Comparison of ENCODE assay signal across 8 cellular contexts in the genomic region with DNA sequence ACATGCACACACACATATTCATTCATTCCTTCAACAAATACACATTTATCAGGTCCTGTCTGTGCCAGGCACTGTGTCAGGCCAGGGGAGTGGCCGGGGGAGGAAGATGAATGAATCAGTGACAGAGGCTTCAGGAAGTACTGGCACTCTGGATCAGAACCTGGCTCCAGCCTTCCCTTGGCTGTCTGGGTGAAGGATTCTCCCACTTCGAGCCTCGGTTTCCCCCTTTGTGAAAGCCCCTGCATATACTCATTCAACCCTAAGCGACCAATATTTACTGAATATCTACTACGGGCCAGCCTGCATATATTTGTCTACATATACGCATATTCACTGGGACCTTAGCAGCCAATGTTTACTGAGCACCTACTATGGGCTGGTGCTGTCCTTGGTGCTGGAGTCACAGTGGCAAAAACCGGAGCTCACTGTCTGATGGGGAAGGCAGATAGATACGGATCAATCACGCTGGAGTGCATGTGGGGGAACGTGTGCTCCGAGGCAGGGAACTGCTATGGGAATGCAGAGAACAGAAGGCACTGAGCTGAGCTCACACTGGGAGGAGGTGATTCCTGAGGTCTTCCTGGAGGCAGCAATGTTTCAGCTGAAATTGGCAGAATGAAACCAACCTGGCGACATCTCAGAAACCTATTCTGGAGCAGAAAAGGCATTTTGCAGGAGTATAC. TPM values are rescaled to one million over a fixed set of nuclear protein-coding genes. Genes with fewer than 3 reads are reported as not detected.
DNase-seq lines count a peak whose midpoint lies in the region; ATAC-seq and TF ChIP-seq lines count a peak whose summit lies in the region.

No MANE protein-coding gene starts in this region.

- intact Hi-C loops in heart left ventricle (cut with DNase I), result loop anchor here in 3 of 10 donors (2.0 to 5.0 kb wide), 4 partner anchors 34 to 64 kb away; a partner anchor contains a TSS
- intact Hi-C loops in left ventricle myocardium superior (cut with micrococcal nuclease), result loop anchor here (2.0 kb wide), 1 partner anchor 34 kb away; no protein-coding TSS in a partner anchor
- intact Hi-C loops in posterior vena cava (cut with DNase I), result no loop called here

- H3K4me1 Mint-ChIP-seq in activated naive CD8-positive, alpha-beta T cell treated with anti-CD3 and anti-CD28 coated beads, Interleukin-2, amount 10 ng/mL, durations not matched to agents 7 days and 5 days, result peaks cover 20% of the 10 kb centered on the region

- no peak for TF ChIP-seq CTCF in heart left ventricle (IDR thresholded peaks at IDR 0.05)
- TF ChIP-seq CTCF in kidney epithelial cell (IDR thresholded peaks at IDR 0.05; ENCODE audit: insufficient read depth, low read length, poor library complexity, severe bottlenecking), result no peak
- no peak for TF ChIP-seq CTCF in suprapubic skin (IDR thresholded peaks at IDR 0.05)
- TF ChIP-seq CTCF in GM10266 (IDR thresholded peaks at IDR 0.05; ENCODE audit: control insufficient read depth, insufficient read depth, low read depth, missing control alignments), result no peak

- no peak for TF ChIP-seq EP300 in suprapubic skin (IDR thresholded peaks at IDR 0.05)

- H3K27ac ChIP-seq in heart left ventricle (peak overlapping the region; percentile 89 to 99 (median 94)), suprapubic skin (peak overlapping the region; percentile 71)

- peaks cover 15% of the 10 kb centered on the region for H3K36me3 Mint-ChIP-seq in activated naive CD8-positive, alpha-beta T cell treated with anti-CD3 and anti-CD28 coated beads, Interleukin-2, amount 10 ng/mL, durations not matched to agents 7 days and 5 days

- no peak for DNase-seq in heart left ventricle
- no peak for DNase-seq in left ventricle myocardium superior
- no peak for DNase-seq in activated naive CD8-positive, alpha-beta T cell treated with anti-CD3 and anti-CD28 coated beads, Interleukin-2, amount 10 ng/mL, durations not matched to agents 7 days and 5 days
- no peak for DNase-seq in kidney epithelial cell (ENCODE audit: low read depth)
- DNase-seq in suprapubic skin (ENCODE audit: low spot score in 2 of 2), result no peak
- no peak for DNase-seq in GM10266 (ENCODE audit: extremely low spot score)
- no peak for DNase-seq in posterior vena cava (ENCODE audit: low spot score)
- DNase-seq in activated gamma-delta T cell treated with Interleukin-2 at 50 U/mL for 16 hours, result no peak

- H3K4me1 ChIP-seq in heart left ventricle, result peaks cover 0 to 31% (median 16%) of the 10 kb centered on the region in 12 donors
- peaks cover 33% of the 10 kb centered on the region for H3K4me1 ChIP-seq in suprapubic skin

- H3K27ac Mint-ChIP-seq in activated naive CD8-positive, alpha-beta T cell treated with anti-CD3 and anti-CD28 coated beads, Interleukin-2, amount 10 ng/mL, durations not matched to agents 7 days and 5 days, result peak overlapping the region; percentile 51

- POLR2A ChIA-PET in activated naive CD8-positive, alpha-beta T cell treated with anti-CD3 and anti-CD28 coated beads, Interleukin-2, amount 10 ng/mL, durations not matched to agents 7 days and 5 days (lab: Charles Lee), result no interaction called here

- TF ChIP-seq POLR2A in heart left ventricle (IDR thresholded peaks at IDR 0.05) (no peak), suprapubic skin (IDR thresholded peaks at IDR 0.05) (no peak)

- H3K27me3 ChIP-seq in heart left ventricle (peaks cover 0 to 8% (median 0%) of the 10 kb centered on the region in 9 donors), kidney epithelial cell (ENCODE audit: control insufficient read depth, insufficient read depth, low read length) (no peaks in the 10 kb centered on the region), suprapubic skin (peaks cover 3% of the 10 kb centered on the region)

- no peak for ATAC-seq in heart left ventricle
- ATAC-seq in left ventricle myocardium superior, result no peak
- no peak for ATAC-seq in activated naive CD8-positive, alpha-beta T cell treated with anti-CD3 and anti-CD28 coated beads, Interleukin-2, amount 10 ng/mL, durations not matched to agents 7 days and 5 days (ENCODE audit: low read depth)

- H3K9me3 Mint-ChIP-seq in activated naive CD8-positive, alpha-beta T cell treated with anti-CD3 and anti-CD28 coated beads, Interleukin-2, amount 10 ng/mL, durations not matched to agents 7 days and 5 days, result no peaks in the 10 kb centered on the region

- H3K4me3 ChIP-seq in heart left ventricle, result peak overlapping the region; percentile 74 to 97 (median 90)
- H3K4me3 ChIP-seq in kidney epithelial cell (ENCODE audit: low read depth, low read length), result peak overlapping the region; percentile 90
- H3K4me3 ChIP-seq in suprapubic skin, result peak overlapping the region; percentile 70

- H3K4me3 Mint-ChIP-seq in activated naive CD8-positive, alpha-beta T cell treated with anti-CD3 and anti-CD28 coated beads, Interleukin-2, amount 10 ng/mL, durations not matched to agents 7 days and 5 days, result peak overlapping the region; percentile 90

- no peaks in the 10 kb centered on the region for H3K9me3 ChIP-seq in heart left ventricle
- no peaks in the 10 kb centered on the region for H3K9me3 ChIP-seq in suprapubic skin

- H3K36me3 ChIP-seq in heart left ventricle, result peaks cover 0 to 26% (median 16%) of the 10 kb centered on the region in 9 donors
- H3K36me3 ChIP-seq in kidney epithelial cell (ENCODE audit: control insufficient read depth, insufficient read depth, low read length), result no peaks in the 10 kb centered on the region
- peaks cover 23% of the 10 kb centered on the region for H3K36me3 ChIP-seq in suprapubic skin

- H3K27me3 Mint-ChIP-seq in activated naive CD8-positive, alpha-beta T cell treated with anti-CD3 and anti-CD28 coated beads, Interleukin-2, amount 10 ng/mL, durations not matched to agents 7 days and 5 days, result peaks cover 14% of the 10 kb centered on the region

- WGBS in heart left ventricle, 4 donors, result 31 to 41% (median 36%) methylated on average over 12 of the region's 12 CpGs
- 21% methylated on average over 8 of the region's 12 CpGs for WGBS in suprapubic skin

RNA-seq across cellular contexts. Expression of a gene that starts 0.6 kb away (rescaled TPM):
- total RNA-seq in heart left ventricle, result 10 to 100 TPM in 4 of 9 donors, 1 to 10 TPM in 5; 5.4 to 13.9 (median 9.8) TPM
- polyA plus RNA-seq in heart left ventricle, result 10 to 100 TPM in 1 of 2 donors, 1 to 10 TPM in 1; 7.9 to 10.9 TPM
- 14.7 TPM for total RNA-seq in left ventricle myocardium superior
- 10 to 100 TPM; 10.1 to 10.4 TPM for total RNA-seq in activated naive CD8-positive, alpha-beta T cell treated with anti-CD3 and anti-CD28 coated beads, Interleukin-2, amount 10 ng/mL, durations not matched to agents 7 days and 5 days
- total RNA-seq in kidney epithelial cell, result 14.4 and 22.0 TPM in 2 replicates
- 1 to 10 TPM; 1.8 to 3.1 (median 2.8) TPM for total RNA-seq in suprapubic skin
- total RNA-seq in posterior vena cava, result 1 to 10 TPM; 7.4 to 7.6 TPM

RNA-seq across cellular contexts. Expression of a gene that starts 18.0 kb away (rescaled TPM):
- total RNA-seq in heart left ventricle, result 10 to 100 TPM; 11.2 to 15.4 (median 12.9) TPM
- 10 to 100 TPM in 1 of 2 donors, 1 to 10 TPM in 1; 10.0 to 16.7 TPM for polyA plus RNA-seq in heart left ventricle
- 16.3 TPM for total RNA-seq in left ventricle myocardium superior
- total RNA-seq in activated naive CD8-positive, alpha-beta T cell treated with anti-CD3 and anti-CD28 coated beads, Interleukin-2, amount 10 ng/mL, durations not matched to agents 7 days and 5 days, result 10 to 100 TPM; 16.0 to 18.4 TPM
- total RNA-seq in kidney epithelial cell, result 8.4 and 9.4 TPM in 2 replicates
- 1 to 10 TPM; 7.6 to 9.2 (median 8.5) TPM for total RNA-seq in suprapubic skin
- total RNA-seq in posterior vena cava, result 1 to 10 TPM; 7.8 to 9.7 TPM

RNA-seq across cellular contexts. Expression of a gene that starts 18.8 kb away (rescaled TPM):
- 10 to 100 TPM; 11.0 to 34.7 (median 16.5) TPM for total RNA-seq in heart left ventricle
- polyA plus RNA-seq in heart left ventricle, result 10 to 100 TPM; 30.6 to 33.9 TPM
- total RNA-seq in left ventricle myocardium superior, result 17.0 TPM
- 10 to 100 TPM; 25.2 to 26.6 TPM for total RNA-seq in activated naive CD8-positive, alpha-beta T cell treated with anti-CD3 and anti-CD28 coated beads, Interleukin-2, amount 10 ng/mL, durations not matched to agents 7 days and 5 days
- total RNA-seq in kidney epithelial cell, result 32.7 and 35.0 TPM in 2 replicates
- 10 to 100 TPM; 29.4 to 49.9 (median 47.0) TPM for total RNA-seq in suprapubic skin
- 10 to 100 TPM; 10.6 to 11.1 TPM for total RNA-seq in posterior vena cava

RNA-seq across cellular contexts. Expression of a gene that starts 24.2 kb away (rescaled TPM):
- total RNA-seq in heart left ventricle (10 to 100 TPM; 11.4 to 19.1 (median 14.2) TPM), left ventricle myocardium superior (21.8 TPM), kidney epithelial cell (5.6 and 7.6 TPM in 2 replicates), suprapubic skin (10 to 100 TPM in 2 of 4 donors, 1 to 10 TPM in 2; 7.6 to 14.2 (median 9.9) TPM), posterior vena cava (10 to 100 TPM; 10.1 to 12.6 TPM)
- polyA plus RNA-seq in heart left ventricle, result 10 to 100 TPM; 12.0 to 24.3 TPM
- total RNA-seq in activated naive CD8-positive, alpha-beta T cell treated with anti-CD3 and anti-CD28 coated beads, Interleukin-2, amount 10 ng/mL, durations not matched to agents 7 days and 5 days, result 10 to 100 TPM; 18.3 to 18.6 TPM

RNA-seq across cellular contexts. Expression of a gene that starts 35.9 kb away (rescaled TPM):
- total RNA-seq in heart left ventricle (10 to 100 TPM in 3 of 9 donors, 1 to 10 TPM in 6; 2.4 to 14.3 (median 7.5) TPM), left ventricle myocardium superior (16.6 TPM), kidney epithelial cell (0.33 TPM in 1 of 2 replicates, not detected in the other), suprapubic skin (not detected), posterior vena cava (not detected)
- polyA plus RNA-seq in heart left ventricle, result 10 to 100 TPM in 1 of 2 donors, 1 to 10 TPM in 1; 5.9 to 12.4 TPM
- not detected for total RNA-seq in activated naive CD8-positive, alpha-beta T cell treated with anti-CD3 and anti-CD28 coated beads, Interleukin-2, amount 10 ng/mL, durations not matched to agents 7 days and 5 days
